In the genomic region with DNA sequence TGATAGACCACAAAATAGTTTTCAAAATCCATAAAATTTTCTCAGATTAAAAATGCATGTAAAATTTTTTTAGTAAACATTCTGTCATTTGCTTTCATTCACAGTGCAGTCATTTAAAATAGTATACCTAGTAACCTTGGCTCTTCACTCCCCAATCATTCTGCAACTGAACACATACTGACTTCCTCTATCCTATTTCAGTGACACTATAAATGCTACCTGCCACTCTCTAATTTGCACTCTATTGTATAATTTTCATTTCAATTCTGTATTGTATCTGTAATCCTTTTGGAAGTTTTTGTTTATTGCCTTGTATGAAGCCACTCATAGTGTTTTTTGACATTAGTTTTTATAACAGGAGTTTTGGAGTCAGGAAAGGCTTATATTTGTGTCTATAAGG, we compare ENCODE assay signal across 29 cellular contexts.
"Had no signal": no experiment of that assay in that cellular context is flagged by ENCODE, and none has a peak within 500 bp of the region (broad histone marks: within the 10 kb centered on the region; RNA-seq: fewer than 3 reads in every experiment).

No MANE protein-coding gene starts in this region.

- H3K4me3 ChIP-seq: adrenal gland, ascending aorta, body of pancreas, breast epithelium, cardiac muscle cell had no signal

- DNase-seq: activated effector memory CD4-positive, alpha-beta T cell treated with anti-CD3 and anti-CD28 coated beads, Interleukin-2, amount 50 U/mL, for 16 hours; activated effector memory CD4-positive, alpha-beta T cell treated with Interleukin-2 at 50 U/mL for 16 hours; activated gamma-delta T cell; activated naive CD4-positive, alpha-beta T cell; activated naive CD4-positive, alpha-beta T cell treated with anti-CD3 and anti-CD28 coated beads for 36 hours; activated naive CD4-positive, alpha-beta T cell treated with anti-CD3 and anti-CD28 coated beads, Interleukin-2, amount 10 ng/mL, durations not matched to agents 7 days and 5 days; activated naive CD4-positive, alpha-beta T cell treated with anti-CD3 and anti-CD28 coated beads, Interleukin-2, amount 50 U/mL, for 16 hours; activated naive CD4-positive, alpha-beta T cell treated with Interleukin-2 at 50 U/mL for 16 hours; activated naive CD8-positive, alpha-beta T cell treated with anti-CD3 and anti-CD28 coated beads for 36 hours; activated naive CD8-positive, alpha-beta T cell treated with anti-CD3 and anti-CD28 coated beads, Interleukin-2, amount 10 ng/mL, durations not matched to agents 7 days and 5 days; activated naive CD8-positive, alpha-beta T cell treated with anti-CD3 and anti-CD28 coated beads, Interleukin-2, amount 50 U/mL, for 24 hours; activated T-cell treated with anti-CD3 and anti-CD28 coated beads, Interleukin-2, amount 50 U/mL, for 1 hour; activated T-cell treated with anti-CD3 and anti-CD28 coated beads, Interleukin-2, amount 50 U/mL, for 24 hours; activated T-cell treated with anti-CD3 and anti-CD28 coated beads, Interleukin-2, amount 50 U/mL, for 4 hours; activated T-cell treated with anti-CD3 and anti-CD28 coated beads, Interleukin-2, amount 50 U/mL, for 48 hours; activated T-cell treated with anti-CD3 and anti-CD28 coated beads, Interleukin-2, amount 50 U/mL, for 72 hours; adrenal gland; amniotic stem cell; amygdala; anterior cingulate cortex; aorta; body of pancreas; brain microvascular endothelial cell; caudate nucleus; central memory CD4-positive, alpha-beta T cell; cerebellar nuclear complex had no signal

- H3K36me3 ChIP-seq: adrenal gland, ascending aorta, brain microvascular endothelial cell, breast epithelium, cardiac muscle cell had no signal

- H3K27me3 ChIP-seq: adrenal gland, ascending aorta, body of pancreas, brain microvascular endothelial cell, breast epithelium, cardiac muscle cell had no signal

- H3K27ac ChIP-seq: adrenal gland, ascending aorta, body of pancreas, brain microvascular endothelial cell, breast epithelium, cardiac muscle cell had no signal
